Comparison of ENCODE assay signal across 8 cellular contexts in the genomic region with DNA sequence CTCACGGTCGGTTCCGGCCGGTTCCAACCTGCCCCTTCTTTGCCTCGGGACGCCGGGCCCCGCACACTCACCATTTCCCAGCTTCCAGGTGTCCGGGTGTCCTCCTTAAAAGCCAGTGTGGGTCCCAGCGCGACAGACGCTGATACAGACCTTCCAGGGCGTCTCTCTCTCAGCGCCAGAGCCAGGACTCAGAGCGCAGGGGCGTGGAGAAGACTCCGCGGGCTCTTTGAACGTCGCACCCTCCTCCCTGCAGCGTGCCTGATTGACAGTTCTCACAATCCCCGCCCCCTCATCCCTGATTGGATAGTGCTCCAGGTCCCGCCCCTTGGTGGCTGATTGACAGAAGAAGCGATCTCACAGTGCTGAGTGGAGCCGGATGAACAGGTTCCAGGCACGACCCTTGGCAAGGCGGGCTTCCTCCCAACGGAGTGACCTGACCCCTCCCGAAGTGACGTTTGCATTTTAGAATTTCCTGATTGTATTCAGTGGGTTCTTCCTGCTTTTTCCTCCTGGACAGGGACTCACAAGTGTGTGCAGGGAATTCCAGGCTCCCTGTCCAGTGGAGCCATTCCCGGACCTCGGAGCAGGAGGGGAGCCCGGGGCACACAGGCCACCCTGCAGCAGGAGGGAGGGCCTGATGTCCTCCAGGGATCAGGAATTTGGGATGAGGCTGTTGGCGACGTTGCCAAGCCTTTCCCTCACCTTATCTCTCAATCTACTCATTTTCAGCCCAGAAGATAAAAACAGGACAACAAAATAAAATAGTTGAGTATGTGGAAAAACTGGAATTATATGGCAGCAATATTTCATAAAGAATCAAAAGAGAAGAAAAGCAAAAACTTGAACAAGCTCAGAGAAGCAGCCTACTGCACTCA. TPM values are rescaled to one million over a fixed set of nuclear protein-coding genes. Genes with fewer than 3 reads are reported as not detected.
DNase-seq lines count a peak whose midpoint lies in the region; ATAC-seq, FAIRE-seq and TF ChIP-seq lines count a peak whose summit lies in the region.

A gene (minus strand): TSS at position 201 of the 875 bp plus-strand sequence. CDS start 127 bp downstream, at position 74.

- H3K4me3 Mint-ChIP-seq in type B pancreatic cell: peak within 1 kb of the TSS; percentile 100

- DNase-seq in GM12892 (ENCODE audit: insufficient read length) (peak; percentile 74), NCI-H1417 treated with DMSO at 0.1 percent for 48 hours (lab: John Stamatoyannopoulos, UW) (peak; percentile 98), T follicular helper cell (ENCODE audit: low read depth) (peak; percentile 94), amniotic epithelial cell (ENCODE audit: low read depth) (peak; percentile 97), heart right ventricle (peak; percentile 98 to 100), pons (ENCODE audit: low spot score) (peak; percentile 100), type B pancreatic cell (ENCODE audit: extremely low spot score, unreplicated experiment) (peak; percentile 97)

- H3K27me3 ChIP-seq in heart right ventricle: no peaks in the 10 kb centered on the region

- TF ChIP-seq CTCF in heart right ventricle (IDR thresholded peaks at IDR 0.05): peak in 1 of 9 donors; percentile 3
- no peak for TF ChIP-seq CTCF in type B pancreatic cell (conservative IDR thresholded peaks at IDR 0.05)

- WGBS in heart right ventricle, 2 donors: 0 to 1% methylated on average over 35 of the region's 35 CpGs

- peaks cover 18% of the 10 kb centered on the region for H3K4me1 Mint-ChIP-seq in type B pancreatic cell (ENCODE audit: unreplicated experiment)

- peak; percentile 93 for ATAC-seq in HG02798 (IDR thresholded peaks at IDR 0.05; ENCODE audit: poor library complexity, unreplicated experiment)
- peak; percentile 98 to 100 (median 100) for ATAC-seq in heart right ventricle

- FAIRE-seq in GM12892 (lab: Jason Lieb, UNC): peak; percentile 96

- H3K27ac Mint-ChIP-seq in type B pancreatic cell: peak within 1 kb of the TSS; percentile 100

- peak within 1 kb of the TSS; percentile 82 to 97 (median 92) for H3K4me3 ChIP-seq in heart right ventricle

- H3K27me3 Mint-ChIP-seq in type B pancreatic cell: no peaks in the 10 kb centered on the region

- intact Hi-C loops in heart right ventricle (cut with DNase I): loop anchor here in 6 of 10 donors (1.0 to 5.0 kb wide), 5 partner anchors 27 to 142 kb away; a partner anchor contains a TSS

- H3K36me3 Mint-ChIP-seq in type B pancreatic cell: peaks cover 12% of the 10 kb centered on the region

- TF ChIP-seq POLR2A in GM12892 (IDR thresholded peaks at IDR 0.05; ENCODE audit: low read depth, low read length): peak; percentile 58; the same call in 1 of the 2 replicates

- H3K9me3 Mint-ChIP-seq in type B pancreatic cell: no peaks in the 10 kb centered on the region

- peaks cover 0 to 5% (median 0%) of the 10 kb centered on the region in 9 donors for H3K36me3 ChIP-seq in heart right ventricle

- H3K4me1 ChIP-seq in heart right ventricle: peaks cover 0 to 31% (median 26%) of the 10 kb centered on the region in 9 donors

- no peaks in the 10 kb centered on the region for H3K9me3 ChIP-seq in heart right ventricle

- peak within 1 kb of the TSS; percentile 78 to 97 (median 93) for H3K27ac ChIP-seq in heart right ventricle

RNA-seq across cellular contexts. Expression of the gene that starts here (rescaled TPM):
- polyA plus RNA-seq in GM12892 (2012; ENCODE audit: missing spikeins): 2.7 TPM
- total RNA-seq in heart right ventricle (1 to 10 TPM; 2.2 to 5.7 (median 3.3) TPM), type B pancreatic cell (ENCODE audit: low replicate concordance) (11.5 and 17.8 TPM in 2 replicates)
- polyA plus RNA-seq in heart right ventricle: 1 to 10 TPM; 2.0 to 5.5 TPM

Comparison
In these comparisons a context has a peak if more than half of its experiments do, and no peak if none do; other contexts are left out.
1. Peak in every context shown above with its lines: DNase-seq, ATAC-seq, H3K4me3 ChIP-seq and H3K27ac ChIP-seq.